Comparison of ENCODE assay signal across 9 cellular contexts in genomic region chr14:93911975-93912374, GRCh38. TPM values are rescaled to one million over a fixed set of nuclear protein-coding genes. Genes with fewer than 3 reads are reported as not detected.
"Had no signal": no experiment of that assay in that cellular context is flagged by ENCODE, and none has a peak within 500 bp of the region (broad histone marks: within the 10 kb centered on the region; RNA-seq: fewer than 3 reads in every experiment).

No MANE protein-coding gene starts in this region.

- ATAC-seq: GM12878 had no signal

- FAIRE-seq: G401.6, GM12878, GM12891, GM12892, GM18507, GM19239 had no signal

- DNase-seq: GDM1, GF-D8 had no signal

- H3K4me3 ChIP-seq: GM12878 had no signal

RNA-seq across cellular contexts. Expression of gene FAM181A, which starts 15.2 kb away (rescaled TPM):
- total RNA-seq: G401, GM12878 had no signal
- polyA plus RNA-seq: GM12878 had no signal
